14 cellular contexts compared by ENCODE assay signal in the genomic region with DNA sequence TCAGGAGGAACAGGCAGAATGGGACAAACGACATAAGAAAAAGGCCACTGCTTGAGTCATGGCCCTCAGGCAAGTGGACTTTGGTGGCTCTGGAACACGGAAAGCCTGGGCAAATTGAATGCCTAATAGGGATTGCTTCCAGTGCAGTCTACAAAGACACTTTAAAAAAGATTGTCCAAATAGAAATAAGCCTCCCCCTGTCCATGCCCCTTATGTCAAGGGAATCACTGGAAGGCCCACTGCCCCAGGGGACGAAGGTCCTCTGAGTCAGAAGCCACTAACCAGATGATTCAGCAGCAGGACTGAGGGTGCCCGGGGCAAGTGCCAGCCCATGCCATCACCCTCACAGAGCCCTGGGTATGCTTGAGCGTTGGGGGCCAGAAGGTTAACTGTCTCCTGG. TPM values are rescaled to one million over a fixed set of nuclear protein-coding genes. Genes with fewer than 3 reads are reported as not detected.
"Had no signal": no experiment of that assay in that cellular context is flagged by ENCODE, and none has a peak within 500 bp of the region (broad histone marks: within the 10 kb centered on the region; RNA-seq: fewer than 3 reads in every experiment).

No MANE protein-coding gene starts in this region.

RNA-seq across cellular contexts. Expression of a gene that starts 51.5 kb away (rescaled TPM):
- total RNA-seq: naive thymus-derived CD8-positive, alpha-beta T cell; natural killer cell treated with Interleukin-12 subunit alpha and Interleukin-12 subunit beta and Interleukin-15 and Interleukin-18, amount 100 ng/mL, for 72 hours; neural crest cell; omental fat pad; osteocyte; pancreas; posterior vena cava; pulmonary artery endothelial cell; right atrium auricular region; sciatic nerve; spleen; suprapubic skin; transverse colon had no signal
- polyA plus RNA-seq: smooth muscle cell had no signal
